Comparison of ENCODE assay signal across 8 cellular contexts in genomic region chr15:92907229-92907628, GRCh38. TPM values are rescaled to one million over a fixed set of nuclear protein-coding genes. Genes with fewer than 3 reads are reported as not detected.
A peak's percentile ranks its signal among the peaks of the same experiment; 100 is the strongest.
DNase-seq lines count a peak whose midpoint lies in the region; ATAC-seq and TF ChIP-seq lines count a peak whose summit lies in the region.

No MANE protein-coding gene starts in this region.

- no peak for TF ChIP-seq EP300 in ovary (IDR thresholded peaks at IDR 0.05)

- peaks cover 83 to 93% (median 92%) of the 10 kb centered on the region in 3 donors for H3K4me1 Mint-ChIP-seq in CD8-positive, alpha-beta memory T cell
- peaks cover 72% of the 10 kb centered on the region for H3K4me1 Mint-ChIP-seq in endothelial cell (ENCODE audit: unreplicated experiment)

- H3K27ac ChIP-seq in CD8-positive, alpha-beta memory T cell (ENCODE audit: low read depth, low read length) = peak overlapping the region; percentile 97
- peak overlapping the region; percentile 98 for H3K27ac ChIP-seq in PC-9
- peak overlapping the region; percentile 48 to 72 for H3K27ac ChIP-seq in ovary

- H3K4me3 ChIP-seq in CD8-positive, alpha-beta memory T cell (ENCODE audit: low read length) = peak overlapping the region; percentile 27
- H3K4me3 ChIP-seq in PC-9 (peak overlapping the region; percentile 47), ovary (no peak overlapping the region)

- POLR2A ChIA-PET in CD8-positive, alpha-beta memory T cell (lab: Charles Lee) = interaction anchor here (1.0 to 11.5 kb wide), 6 partner anchors 7 to 101 kb away, joined by 4 to 455 read pairs (median 26); no protein-coding TSS in a partner anchor
- POLR2A ChIA-PET in PC-9 (lab: Charles Lee; ENCODE audit: unreplicated experiment) = interaction anchor here (0.6 to 1.9 kb wide), 4 partner anchors 25 to 122 kb away, joined by 3 to 17 read pairs (median 6); no protein-coding TSS in a partner anchor

- peaks cover 73% of the 10 kb centered on the region for H3K4me1 ChIP-seq in CD8-positive, alpha-beta memory T cell (ENCODE audit: insufficient read depth, low read length)
- H3K4me1 ChIP-seq in PC-9 (replicated peaks; ENCODE audit: insufficient read depth) = peaks cover 65% of the 10 kb centered on the region
- peaks cover 19% of the 10 kb centered on the region for H3K4me1 ChIP-seq in ovary (ENCODE audit: insufficient read depth)

- 30 to 35% (median 31%) methylated on average over 1 of the region's 1 CpG for whole genome bisulfite sequencing in ovary, 3 donors

- H3K9me3 Mint-ChIP-seq in CD8-positive, alpha-beta memory T cell = no peaks in the 10 kb centered on the region
- no peaks in the 10 kb centered on the region for H3K9me3 Mint-ChIP-seq in endothelial cell (ENCODE audit: unreplicated experiment)

- peaks cover 0 to 57% (median 16%) of the 10 kb centered on the region in 3 donors for H3K36me3 Mint-ChIP-seq in CD8-positive, alpha-beta memory T cell
- peaks cover 3% of the 10 kb centered on the region for H3K36me3 Mint-ChIP-seq in endothelial cell (ENCODE audit: low read depth, unreplicated experiment)

- no peaks in the 10 kb centered on the region for H3K27me3 ChIP-seq in CD8-positive, alpha-beta memory T cell (ENCODE audit: insufficient read depth, low read length, poor library complexity, severe bottlenecking)
- H3K27me3 ChIP-seq in PC-9 (ENCODE audit: insufficient read depth, low read depth) = no peaks in the 10 kb centered on the region
- no peaks in the 10 kb centered on the region for H3K27me3 ChIP-seq in ovary

- H3K27me3 Mint-ChIP-seq in CD8-positive, alpha-beta memory T cell = peaks cover 0 to 6% of the 10 kb centered on the region in 2 donors
- peaks cover 17% of the 10 kb centered on the region for H3K27me3 Mint-ChIP-seq in endothelial cell (ENCODE audit: unreplicated experiment)

- peak overlapping the region; percentile 71 to 98 (median 90) for H3K4me3 Mint-ChIP-seq in CD8-positive, alpha-beta memory T cell
- H3K4me3 Mint-ChIP-seq in endothelial cell (ENCODE audit: unreplicated experiment) = peak overlapping the region; percentile 85

- intact Hi-C loops in PC-9 (cut with micrococcal nuclease; ENCODE audit: unreplicated experiment) (loop anchor here (2.0 kb wide), 1 partner anchor 262 kb away; no protein-coding TSS in a partner anchor), ovary (cut with DNase I) (loop anchor here in 1 of 4 donors (5.0 kb wide), 1 partner anchor 75 kb away; no protein-coding TSS in a partner anchor), sciatic nerve (cut with DNase I) (no loop called here)

- H3K4me2 ChIP-seq in PC-9 = peak overlapping the region; percentile 94

- H4K20me1 ChIP-seq in PC-9 (ENCODE audit: insufficient read depth) = peaks cover 13% of the 10 kb centered on the region

- no peak for ATAC-seq in sciatic nerve

- TF ChIP-seq POLR2A in ovary (IDR thresholded peaks at IDR 0.05) = no peak

- CTCF ChIA-PET in CD8-positive, alpha-beta memory T cell (lab: Charles Lee) = interaction anchor here (0.7 to 3.3 kb wide), 8 partner anchors 8 to 110 kb away, joined by 3 to 28 read pairs (median 8); no protein-coding TSS in a partner anchor
- CTCF ChIA-PET in PC-9 (lab: Charles Lee) = interaction anchor here (0.6 to 2.3 kb wide), 3 partner anchors 11 to 110 kb away, joined by 4 to 13 read pairs (median 6); no protein-coding TSS in a partner anchor

- no peak for DNase-seq in CD8-positive, alpha-beta memory T cell
- DNase-seq in PC-9 (peak in 1 of 2 experiments; percentile 63), endothelial cell (ENCODE audit: low spot score) (no peak), ovary (no peak), AG08396 (ENCODE audit: low spot score) (no peak), sciatic nerve (ENCODE audit: low spot score) (no peak), nucleus accumbens (lab: John Stamatoyannopoulos, UW) (no peak)
- no peak for DNase-seq in stimulated activated CD4-positive, alpha-beta T cell treated with anti-CD3 and anti-CD28 coated beads, Interleukin-2, amount 100 ng/mL, for 48 hours

- no peaks in the 10 kb centered on the region for H3K9me3 ChIP-seq in CD8-positive, alpha-beta memory T cell (ENCODE audit: low read length)
- H3K9me3 ChIP-seq in PC-9 (ENCODE audit: insufficient read depth, low read depth) (no peaks in the 10 kb centered on the region), ovary (no peaks in the 10 kb centered on the region)

- BruUV-seq in PC-9 (replicated peaks; lab: Mats Ljungman, UMichigan) = no TSS peak

- no peak overlapping the region for H2AFZ ChIP-seq in PC-9

- H3F3A ChIP-seq in PC-9 (ENCODE audit: insufficient read depth, low read depth) = peaks cover 80% of the 10 kb centered on the region

- TF ChIP-seq CTCF in PC-9 (conservative IDR thresholded peaks at IDR 0.05) (no peak), endothelial cell (IDR thresholded peaks at IDR 0.05; ENCODE audit: unreplicated experiment) (no peak), ovary (IDR thresholded peaks at IDR 0.05) (no peak)

- H3K9me2 ChIP-seq in PC-9 (ENCODE audit: insufficient read depth) = no peaks in the 10 kb centered on the region

- H3K27ac Mint-ChIP-seq in CD8-positive, alpha-beta memory T cell = peak overlapping the region; percentile 87 to 100 (median 99)
- H3K27ac Mint-ChIP-seq in endothelial cell (ENCODE audit: unreplicated experiment) = peak overlapping the region; percentile 95

- H3K36me3 ChIP-seq in CD8-positive, alpha-beta memory T cell (ENCODE audit: insufficient read depth, low read length) = no peaks in the 10 kb centered on the region
- H3K36me3 ChIP-seq in PC-9 (ENCODE audit: low read depth) (peaks cover 42% of the 10 kb centered on the region), ovary (no peaks in the 10 kb centered on the region)

- peaks cover 97% of the 10 kb centered on the region for H3K79me2 ChIP-seq in PC-9 (ENCODE audit: low read depth)

RNA-seq across cellular contexts. Expression of gene CHD2, which starts 7.1 kb away (rescaled TPM):
- 100 to 1,000 TPM in 1 of 2 experiments, 10 to 100 TPM in 1; 99.0 to 109 TPM for total RNA-seq in CD8-positive, alpha-beta memory T cell
- 80.3 TPM for polyA plus RNA-seq in CD8-positive, alpha-beta memory T cell
- total RNA-seq in PC-9 (2021) (105 and 120 TPM in 2 replicates), endothelial cell (ENCODE audit: unreplicated experiment) (96.3 TPM), ovary (100 to 1,000 TPM in 4 of 7 donors, 10 to 100 TPM in 3; 83.8 to 146 (median 106) TPM), sciatic nerve (167 TPM)
- polyA plus RNA-seq in ovary = 10 to 100 TPM; 43.6 to 73.9 TPM
